8 cellular contexts compared by ENCODE assay signal in genomic region chr1:9867408-9868243, GRCh38. TPM values are rescaled to one million over a fixed set of nuclear protein-coding genes. Genes with fewer than 3 reads are reported as not detected.
DNase-seq lines count a peak whose midpoint lies in the region; ATAC-seq and TF ChIP-seq lines count a peak whose summit lies in the region.

No MANE protein-coding gene starts in this region.

- no peaks in the 10 kb centered on the region for H3K27me3 Mint-ChIP-seq in T-helper 2 cell treated with Interferon-gamma antibody and Interleukin-4, amounts not matched to agents 5 μg/mL and 100 μg/mL, for 36 hours (ENCODE audit: low read depth)

- no peaks in the 10 kb centered on the region for H3K27me3 ChIP-seq in BE2C
- no peaks in the 10 kb centered on the region for H3K27me3 ChIP-seq in right atrium auricular region
- no peaks in the 10 kb centered on the region for H3K27me3 ChIP-seq in sigmoid colon

- H3K36me3 ChIP-seq in BE2C, result no peaks in the 10 kb centered on the region
- H3K36me3 ChIP-seq in right atrium auricular region, result peaks cover 28% of the 10 kb centered on the region
- H3K36me3 ChIP-seq in sigmoid colon, result peaks cover 0 to 38% (median 4%) of the 10 kb centered on the region in 4 donors

- H3K36me3 Mint-ChIP-seq in T-helper 2 cell treated with Interferon-gamma antibody and Interleukin-4, amounts not matched to agents 5 μg/mL and 100 μg/mL, for 36 hours (ENCODE audit: low read depth), result no peaks in the 10 kb centered on the region

- no peak for TF ChIP-seq EP300 in sigmoid colon (IDR thresholded peaks at IDR 0.05)

- H3K27ac Mint-ChIP-seq in T-helper 2 cell treated with Interferon-gamma antibody and Interleukin-4, amounts not matched to agents 5 μg/mL and 100 μg/mL, for 36 hours, result no peak overlapping the region

- no peaks in the 10 kb centered on the region for H3K4me1 ChIP-seq in BE2C
- no peaks in the 10 kb centered on the region for H3K4me1 ChIP-seq in right atrium auricular region
- H3K4me1 ChIP-seq in sigmoid colon, result peaks cover 0 to 7% (median 0%) of the 10 kb centered on the region in 4 donors

- H3K4me3 ChIP-seq in BE2C (ENCODE audit: low read depth, low read length) (no peak overlapping the region), NB4 (ENCODE audit: low read depth, low read length) (no peak overlapping the region), right atrium auricular region (no peak overlapping the region), sigmoid colon (no peak overlapping the region)

- no peak for ATAC-seq in HG03457 (IDR thresholded peaks at IDR 0.05; ENCODE audit: unreplicated experiment)

- WGBS in sigmoid colon, 2 donors, result 46 to 52% methylated on average over 15 of the region's 15 CpGs

- H3K9me3 ChIP-seq in BE2C (no peaks in the 10 kb centered on the region), right atrium auricular region (no peaks in the 10 kb centered on the region), sigmoid colon (no peaks in the 10 kb centered on the region)

- intact Hi-C loops in sigmoid colon (cut with DNase I), result loop anchor here (1.0 to 5.0 kb wide), 5 partner anchors 45 to 240 kb away; partner anchors contain the start of gene CLSTN1

- peaks cover 2% of the 10 kb centered on the region for H3K4me1 Mint-ChIP-seq in T-helper 2 cell treated with Interferon-gamma antibody and Interleukin-4, amounts not matched to agents 5 μg/mL and 100 μg/mL, for 36 hours (ENCODE audit: low read depth)

- no peak for TF ChIP-seq POLR2A in NB4 (IDR thresholded peaks at IDR 0.05; ENCODE audit: extremely low read depth, insufficient read length)
- no peak for TF ChIP-seq POLR2A in sigmoid colon (IDR thresholded peaks at IDR 0.05)

- H3K9me3 Mint-ChIP-seq in T-helper 2 cell treated with Interferon-gamma antibody and Interleukin-4, amounts not matched to agents 5 μg/mL and 100 μg/mL, for 36 hours, result no peaks in the 10 kb centered on the region

- H3K27ac ChIP-seq in right atrium auricular region (no peak overlapping the region), sigmoid colon (no peak overlapping the region)

- peak; percentile 70 for DNase-seq in BE2C
- DNase-seq in GM19238 (ENCODE audit: insufficient read length, low spot score), result peak; percentile 88
- DNase-seq in NB4 (ENCODE audit: low read depth), result peak; percentile 79
- DNase-seq in T-helper 2 cell treated with Interferon-gamma antibody and Interleukin-4, amounts not matched to agents 5 μg/mL and 100 μg/mL, for 36 hours (ENCODE audit: low spot score), result peak; percentile 78
- peak; percentile 43 for DNase-seq in amniotic epithelial cell (ENCODE audit: low read depth)
- peak; percentile 83 for DNase-seq in right atrium auricular region (ENCODE audit: low spot score)
- DNase-seq in sigmoid colon, result peak; percentile 89

- H3K4me3 Mint-ChIP-seq in T-helper 2 cell treated with Interferon-gamma antibody and Interleukin-4, amounts not matched to agents 5 μg/mL and 100 μg/mL, for 36 hours, result no peak overlapping the region

- TF ChIP-seq CTCF in BE2C (IDR thresholded peaks at IDR 0.05; ENCODE audit: low read depth, low read length) (peak; percentile 82), NB4 (IDR thresholded peaks at IDR 0.05; ENCODE audit: low read depth, low read length) (peak; percentile 93), right atrium auricular region (IDR thresholded peaks at IDR 0.05) (peak; percentile 95 to 99), sigmoid colon (IDR thresholded peaks at IDR 0.05) (peak; percentile 90 to 99 (median 97))

RNA-seq across cellular contexts. Expression of gene CTNNBIP1, which starts 42.4 kb away (rescaled TPM):
- polyA plus RNA-seq in BE2C (2012; ENCODE audit: insufficient read depth, insufficient read length, low read depth), result 0.68 TPM
- total RNA-seq in right atrium auricular region (10 to 100 TPM; 22.3 to 31.9 TPM), sigmoid colon (10 to 100 TPM in 3 of 4 donors, 1 to 10 TPM in 1; 9.2 to 18.2 (median 13.7) TPM)
- 10 to 100 TPM; 19.8 to 20.3 (median 19.9) TPM for polyA plus RNA-seq in sigmoid colon

RNA-seq across cellular contexts. Expression of gene CLSTN1, which starts 43.9 kb away (rescaled TPM):
- 97.0 TPM for polyA plus RNA-seq in BE2C (2012; ENCODE audit: insufficient read depth, insufficient read length, low read depth)
- total RNA-seq in right atrium auricular region (10 to 100 TPM; 47.5 to 54.0 TPM), sigmoid colon (10 to 100 TPM; 33.9 to 71.2 (median 36.4) TPM)
- 100 to 1,000 TPM in 1 of 3 donors, 10 to 100 TPM in 2; 21.0 to 105 (median 28.9) TPM for polyA plus RNA-seq in sigmoid colon
